In the genomic region with DNA sequence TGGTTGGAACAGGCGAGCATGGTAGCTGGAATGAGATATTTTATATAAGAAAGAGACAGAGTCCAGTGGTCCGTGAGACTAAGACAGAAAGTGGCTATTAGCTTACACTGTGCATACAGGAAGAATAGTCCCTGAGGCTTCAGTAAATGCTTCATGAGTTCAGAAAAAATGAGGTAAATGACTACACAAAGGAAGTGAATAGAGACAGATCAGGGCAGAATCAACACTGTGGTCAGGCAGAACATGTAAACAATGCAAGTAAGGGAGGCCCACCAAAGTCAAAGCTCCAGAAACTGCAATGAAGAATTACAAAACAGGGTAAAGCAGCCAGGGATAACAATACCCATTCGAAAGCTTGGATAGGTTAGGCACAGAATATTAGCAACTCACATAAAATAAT, we compare ENCODE assay signal across 10 cellular contexts. TPM values are rescaled to one million over a fixed set of nuclear protein-coding genes. Genes with fewer than 3 reads are reported as not detected.
A peak's percentile ranks its signal among the peaks of the same experiment; 100 is the strongest.
DNase-seq lines count a peak whose midpoint lies in the region; ATAC-seq, FAIRE-seq and TF ChIP-seq lines count a peak whose summit lies in the region.
"Had no signal": no experiment of that assay in that cellular context is flagged by ENCODE, and none has a peak within 500 bp of the region (broad histone marks: within the 10 kb centered on the region; RNA-seq: fewer than 3 reads in every experiment).

No MANE protein-coding gene starts in this region.

- TF ChIP-seq POLR2A in H54 (IDR thresholded peaks at IDR 0.05; ENCODE audit: low read depth, low read length): no peak

- ATAC-seq in HG02610 (IDR thresholded peaks at IDR 0.05; ENCODE audit: unreplicated experiment): peak; percentile 97
- ATAC-seq: A549 had no signal

- no peak for FAIRE-seq in H54 (lab: Jason Lieb, UNC)
- FAIRE-seq: A549 had no signal

- peak; percentile 13 for DNase-seq in NCI-H2107 treated with DMSO at 0.1 percent for 48 hours (lab: John Stamatoyannopoulos, UW; ENCODE audit: unreplicated experiment)
- DNase-seq in NCI-H2107 (lab: John Stamatoyannopoulos, UW): no peak
- DNase-seq in RPMI7951 (ENCODE audit: low read depth): peak; percentile 35
- peak; percentile 20 for DNase-seq in retina
- no peak for DNase-seq in H54 (ENCODE audit: insufficient read length, low spot score)
- DNase-seq in HUDEP-2 (lab: John Stamatoyannopoulos, UW; ENCODE audit: unreplicated experiment in 76 of 76): no peak
- DNase-seq in DMS79 (lab: John Stamatoyannopoulos, UW): no peak
- DNase-seq: KG1 had no signal

RNA-seq across cellular contexts. Expression of gene ABCA10, which starts 4.8 kb away (rescaled TPM):
- total RNA-seq in RPMI7951 (2014; rRNA removed; shearing (Covaris generic)): 0.12 TPM in 1 of 2 replicates, not detected in the other

Comparison
In these comparisons a context has a peak if more than half of its experiments do, and no peak if none do; other contexts are left out.
1. DNase-seq: peak in NCI-H2107 treated with DMSO at 0.1 percent for 48 hours (single experiment), RPMI7951 (single experiment) and retina (single experiment); none in NCI-H2107 (single experiment), H54 (single experiment), HUDEP-2 (0 of 76) and DMS79 (single experiment).